ENCODE assay signal across 1 cellular context in genomic region chr19:54204767-54205468, GRCh38.
TF ChIP-seq lines count a peak whose summit lies in the region.

No MANE protein-coding gene starts in this region.

TF ChIP-seq in H1, 55 proteins besides CTCF, POLR2A, EP300 and RAD21:
- TF ChIP-seq KDM1A (IDR thresholded peaks at IDR 0.05; ENCODE audit: borderline replicate concordance, low read length), result no peak
- peak; percentile 67 for TF ChIP-seq POLR2AphosphoS5 (IDR thresholded peaks at IDR 0.05; ENCODE audit: low read depth, low read length)
